ENCODE assay signal across 8 cellular contexts in the genomic region with DNA sequence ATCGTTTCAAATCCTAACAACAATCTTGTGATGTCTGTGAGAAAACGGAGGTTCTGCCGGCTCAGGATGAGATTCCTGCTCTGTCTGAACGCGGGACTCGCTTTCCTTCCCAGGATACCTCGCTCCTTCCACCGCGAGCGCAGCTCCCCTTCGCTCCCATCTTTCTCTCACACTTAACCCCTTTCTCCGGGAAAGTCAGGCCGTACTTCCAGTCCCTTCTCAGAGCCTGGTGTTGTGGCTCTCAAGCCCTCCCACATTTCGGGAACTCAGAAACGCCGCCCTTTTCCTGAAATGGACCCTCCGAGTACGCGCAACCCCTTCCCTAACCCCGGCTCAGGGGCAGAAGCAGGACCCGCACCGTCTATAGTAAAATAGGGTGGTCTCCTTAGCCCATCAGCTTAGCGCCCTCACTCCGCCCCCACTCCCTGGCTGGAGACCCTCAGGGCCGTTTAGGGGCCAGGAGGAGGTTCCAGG. TPM values are rescaled to one million over a fixed set of nuclear protein-coding genes. Genes with fewer than 3 reads are reported as not detected.
A peak's percentile ranks its signal among the peaks of the same experiment; 100 is the strongest.
DNase-seq lines count a peak whose midpoint lies in the region; ATAC-seq and TF ChIP-seq lines count a peak whose summit lies in the region.

No MANE protein-coding gene starts in this region.

- intact Hi-C loops in upper lobe of right lung (cut with DNase I): no loop called here

- peak overlapping the region; percentile 58 for H3K4ac ChIP-seq in mesendoderm (ENCODE audit: low read depth, low read length)

- no peaks in the 10 kb centered on the region for H3K27me3 ChIP-seq in duodenal mucosa (ENCODE audit: control insufficient read depth in 1 of 2, insufficient read depth in 2 of 2, low read length in 2 of 2)
- no peaks in the 10 kb centered on the region for H3K27me3 ChIP-seq in mesendoderm (ENCODE audit: insufficient read depth, low read length, poor library complexity)
- no peaks in the 10 kb centered on the region for H3K27me3 ChIP-seq in upper lobe of right lung

- H2AK5ac ChIP-seq in mesendoderm (ENCODE audit: low read length): no peak overlapping the region

- H3K79me2 ChIP-seq in mesendoderm (ENCODE audit: control insufficient read depth, insufficient read depth, low read length): peaks cover 32% of the 10 kb centered on the region

- peak; percentile 10 for ATAC-seq in HG02884 (IDR thresholded peaks at IDR 0.05; ENCODE audit: unreplicated experiment)
- ATAC-seq in upper lobe of right lung: peak; percentile 8

- H3K9ac ChIP-seq in duodenal mucosa (ENCODE audit: low read depth in 1 of 2, low read length in 2 of 2) (peak overlapping the region; percentile 93 to 99), mesendoderm (ENCODE audit: low read length) (peak overlapping the region; percentile 96)

- H3K4me3 ChIP-seq in duodenal mucosa (ENCODE audit: low read depth in 1 of 2, low read length in 2 of 2) (peak overlapping the region; percentile 95 to 96), mesendoderm (ENCODE audit: low read length) (peak overlapping the region; percentile 55), upper lobe of right lung (peak overlapping the region; percentile 95)

- H2BK15ac ChIP-seq in mesendoderm (replicated peaks; ENCODE audit: low read depth): no peak overlapping the region

- WGBS in mesendoderm (ENCODE audit: extremely low coverage, insufficient coverage, low lambda C conversion rate): no CpG with 5 or more reads among the region's 25 CpGs

- peak overlapping the region; percentile 99 for H3K56ac ChIP-seq in mesendoderm (ENCODE audit: low read length)

- H2BK120ac ChIP-seq in mesendoderm (ENCODE audit: low read depth, low read length): no peak overlapping the region

- H3K4me1 ChIP-seq in duodenal mucosa (ENCODE audit: control insufficient read depth in 1 of 2, insufficient read depth in 2 of 2, low read length in 2 of 2): peaks cover 36 to 47% of the 10 kb centered on the region in 2 donors
- peaks cover 3% of the 10 kb centered on the region for H3K4me1 ChIP-seq in mesendoderm (ENCODE audit: control insufficient read depth, low read depth, low read length)
- H3K4me1 ChIP-seq in upper lobe of right lung: peaks cover 59% of the 10 kb centered on the region

- peak overlapping the region; percentile 89 for H2BK5ac ChIP-seq in mesendoderm (ENCODE audit: low read length)

- TF ChIP-seq CTCF in upper lobe of right lung (IDR thresholded peaks at IDR 0.05): no peak

- H3K23ac ChIP-seq in mesendoderm (ENCODE audit: low read length): peak overlapping the region; percentile 83

- peak overlapping the region; percentile 82 for H4K5ac ChIP-seq in mesendoderm (ENCODE audit: low read length)

- H4K8ac ChIP-seq in mesendoderm (ENCODE audit: low read depth, low read length): peak overlapping the region; percentile 94

- peak overlapping the region; percentile 24 for H3K18ac ChIP-seq in mesendoderm (ENCODE audit: low read length)

- peaks cover 5% of the 10 kb centered on the region for H3K79me1 ChIP-seq in mesendoderm (ENCODE audit: low read length)

- peak overlapping the region; percentile 98 for H3K27ac ChIP-seq in duodenal mucosa (ENCODE audit: low read depth, low read length)
- H3K27ac ChIP-seq in mesendoderm (ENCODE audit: low read depth, low read length): peak overlapping the region; percentile 92
- H3K27ac ChIP-seq in upper lobe of right lung: peak overlapping the region; percentile 99

- peak overlapping the region; percentile 79 for H3K4me2 ChIP-seq in mesendoderm (ENCODE audit: low read length)

- peak; percentile 30 for DNase-seq in NCI-H2107 treated with DMSO at 0.1 percent for 48 hours (lab: John Stamatoyannopoulos, UW; ENCODE audit: unreplicated experiment)
- no peak for DNase-seq in NCI-H2107 (lab: John Stamatoyannopoulos, UW)
- peak; percentile 37 for DNase-seq in RKO (ENCODE audit: low spot score)
- peak; percentile 90 for DNase-seq in mesendoderm
- DNase-seq in upper lobe of right lung: no peak
- DNase-seq in NCI-H1436 (lab: John Stamatoyannopoulos, UW): no peak

- H3K36me3 ChIP-seq in duodenal mucosa (ENCODE audit: control insufficient read depth in 1 of 2, insufficient read depth in 2 of 2, low read length in 2 of 2): no peaks in the 10 kb centered on the region
- H3K36me3 ChIP-seq in mesendoderm (ENCODE audit: control insufficient read depth, insufficient read depth, low read length): no peaks in the 10 kb centered on the region
- H3K36me3 ChIP-seq in upper lobe of right lung: no peaks in the 10 kb centered on the region

- no peaks in the 10 kb centered on the region for H3K9me3 ChIP-seq in duodenal mucosa (ENCODE audit: control insufficient read depth in 1 of 2, low read length in 2 of 2)
- H3K9me3 ChIP-seq in upper lobe of right lung: no peaks in the 10 kb centered on the region

RNA-seq across cellular contexts. Expression of a gene that starts 0.4 kb away (rescaled TPM):
- 27.9 TPM for polyA plus RNA-seq in mesendoderm (2013, experiment 1 of 2)
- 27.5 TPM for polyA plus RNA-seq in mesendoderm (2013, experiment 2 of 2)
- total RNA-seq in upper lobe of right lung: 42.3 TPM

RNA-seq across cellular contexts. Expression of a gene that starts 47.6 kb away (rescaled TPM):
- 53.2 TPM for polyA plus RNA-seq in mesendoderm (2013, experiment 1 of 2)
- polyA plus RNA-seq in mesendoderm (2013, experiment 2 of 2): 52.3 TPM
- 31.5 TPM for total RNA-seq in upper lobe of right lung

Comparison
In these comparisons a context has a peak if more than half of its experiments do, and no peak if none do; other contexts are left out.
1. DNase-seq: peak in NCI-H2107 treated with DMSO at 0.1 percent for 48 hours (single experiment), RKO (single experiment) and mesendoderm (single experiment); none in NCI-H2107 (single experiment), upper lobe of right lung (single experiment) and NCI-H1436 (single experiment).
2. Peak in every context shown above with its lines, with median percentiles within 50 percentile points of each other: H3K27ac ChIP-seq and H3K4me3 ChIP-seq.